In the genomic region with DNA sequence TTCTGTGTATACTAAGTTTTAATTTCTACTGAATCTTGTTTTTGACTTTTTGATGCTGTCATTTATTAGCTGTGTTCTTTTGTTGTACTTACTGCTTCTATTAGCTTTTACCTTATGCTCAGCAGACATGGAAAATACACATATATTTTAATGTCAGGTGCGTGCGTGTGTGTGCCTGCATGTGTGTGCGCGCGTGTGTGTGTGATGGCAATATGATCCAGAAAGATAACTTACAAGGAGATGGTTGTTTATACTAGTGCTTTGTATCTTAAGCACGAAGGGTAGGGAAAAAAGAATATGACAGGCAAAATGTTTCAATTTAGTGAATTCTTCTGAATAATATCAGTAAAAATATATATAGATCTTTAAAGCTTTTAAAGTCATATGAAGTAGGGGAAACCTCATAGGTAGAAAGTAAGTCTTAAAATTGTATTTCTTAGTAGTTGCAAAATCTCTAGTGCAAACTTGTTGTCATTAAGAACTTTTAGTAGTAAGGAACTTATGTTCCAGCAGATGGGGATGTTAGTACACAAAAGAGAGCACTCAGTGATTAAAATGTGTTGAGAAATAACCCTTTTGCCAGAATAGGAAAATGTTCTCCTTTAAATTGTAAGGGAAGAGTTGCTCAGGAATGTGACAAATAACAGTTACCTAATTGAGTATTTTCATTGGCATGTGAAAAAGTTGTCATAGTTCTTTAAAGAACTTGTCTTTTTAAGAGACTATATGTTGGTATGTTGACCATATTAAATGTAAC, we compare ENCODE assay signal across 8 cellular contexts. TPM values are rescaled to one million over a fixed set of nuclear protein-coding genes. Genes with fewer than 3 reads are reported as not detected.
DNase-seq lines count a peak whose midpoint lies in the region; ATAC-seq and TF ChIP-seq lines count a peak whose summit lies in the region.

No MANE protein-coding gene starts in this region.

- H3K27ac ChIP-seq in ascending aorta = no peak overlapping the region

- TF ChIP-seq CTCF in AG10803 (conservative IDR thresholded peaks at IDR 0.05; ENCODE audit: low read length) = peak; percentile 68
- peak in 2 of 3 experiments; percentile 29 to 34 for TF ChIP-seq CTCF in ascending aorta (IDR thresholded peaks at IDR 0.05)

- H3K4me3 ChIP-seq in AG10803 (ENCODE audit: low read length) = no peak overlapping the region
- no peak overlapping the region for H3K4me3 ChIP-seq in ascending aorta

- ATAC-seq in HG03060 (IDR thresholded peaks at IDR 0.05; ENCODE audit: low read depth, unreplicated experiment) = peak; percentile 43
- no peak for ATAC-seq in HG02610 (IDR thresholded peaks at IDR 0.05; ENCODE audit: unreplicated experiment)
- ATAC-seq in GM21423 (IDR thresholded peaks at IDR 0.05; ENCODE audit: unreplicated experiment) = no peak
- ATAC-seq in GM19452 (IDR thresholded peaks at IDR 0.05; ENCODE audit: unreplicated experiment) = no peak

- intact Hi-C loops in ascending aorta (cut with DNase I) = no loop called here

- no peaks in the 10 kb centered on the region for H3K36me3 ChIP-seq in ascending aorta

- peaks cover 3 to 51% of the 10 kb centered on the region in 2 donors for H3K4me1 ChIP-seq in ascending aorta

- H3K27me3 ChIP-seq in ascending aorta = no peaks in the 10 kb centered on the region

- no peaks in the 10 kb centered on the region for H3K9me3 ChIP-seq in ascending aorta

- DNase-seq in AG10803 (ENCODE audit: low read depth) = peak; percentile 88
- no peak for DNase-seq in ascending aorta (ENCODE audit: low spot score in 2 of 2)
- DNase-seq in iris pigment epithelial cell (ENCODE audit: low read depth) = peak; percentile 84
- DNase-seq in UCSD-AML1 (lab: John Stamatoyannopoulos, UW; ENCODE audit: unreplicated experiment) = no peak

RNA-seq across cellular contexts. Expression of gene QKI, which starts 13.2 kb away (rescaled TPM):
- total RNA-seq in ascending aorta = 91.0 TPM

Comparison
In these comparisons a context has a peak if more than half of its experiments do, and no peak if none do; other contexts are left out.
1. DNase-seq: peak in AG10803 (single experiment) and iris pigment epithelial cell (single experiment); none in ascending aorta (0 of 2) and UCSD-AML1 (single experiment).